Comparison of ENCODE assay signal across 20 cellular contexts in genomic region chr3:10395196-10395595, GRCh38.
DNase-seq lines count a peak whose midpoint lies in the region; ATAC-seq lines count a peak whose summit lies in the region.
"Had no signal": no experiment of that assay in that cellular context is flagged by ENCODE, and none has a peak within 500 bp of the region (broad histone marks: within the 10 kb centered on the region; RNA-seq: fewer than 3 reads in every experiment).

No MANE protein-coding gene starts in this region.

- H3K27ac Mint-ChIP-seq in activated naive CD8-positive, alpha-beta T cell treated with anti-CD3 and anti-CD28 coated beads, Interleukin-2, amount 10 ng/mL, durations not matched to agents 7 days and 5 days, result no peak overlapping the region
- H3K27ac Mint-ChIP-seq in activated naive CD8-positive, alpha-beta T cell treated with anti-CD3 and anti-CD28 coated beads for 36 hours, result no peak overlapping the region
- no peak overlapping the region for H3K27ac Mint-ChIP-seq in activated T-helper 1 cell treated with anti-CD3 and anti-CD28 coated beads, Interleukin-12 subunit alpha, Interleukin-12 subunit beta, Interleukin-2, Interleukin-4 antibody, amounts not matched to agents 30 ng/mL and 10 ng/mL and 1 ng/mL, durations not matched to agents 14 hours and 24 hours and 36 hours

- peak overlapping the region; percentile 25 for H3K4me3 Mint-ChIP-seq in activated naive CD8-positive, alpha-beta T cell treated with anti-CD3 and anti-CD28 coated beads, Interleukin-2, amount 10 ng/mL, durations not matched to agents 7 days and 5 days
- H3K4me3 Mint-ChIP-seq in activated naive CD8-positive, alpha-beta T cell treated with anti-CD3 and anti-CD28 coated beads for 36 hours, result no peak overlapping the region
- H3K4me3 Mint-ChIP-seq in activated T-helper 1 cell treated with anti-CD3 and anti-CD28 coated beads, Interleukin-12 subunit alpha, Interleukin-12 subunit beta, Interleukin-2, Interleukin-4 antibody, amounts not matched to agents 30 ng/mL and 10 ng/mL and 1 ng/mL, durations not matched to agents 14 hours and 24 hours and 36 hours, result no peak overlapping the region
- H3K4me3 Mint-ChIP-seq: neural crest cell had no signal

- no peak overlapping the region for H3K4me3 ChIP-seq in NT2/D1 (ENCODE audit: insufficient read length, low read depth)
- H3K4me3 ChIP-seq: esophagus muscularis mucosa, gastrocnemius medialis, prostate gland, tibial artery had no signal

- POLR2A ChIA-PET in activated naive CD8-positive, alpha-beta T cell treated with anti-CD3 and anti-CD28 coated beads, Interleukin-2, amount 10 ng/mL, durations not matched to agents 7 days and 5 days (lab: Charles Lee), result no interaction called here

- intact Hi-C loops in activated T-helper 1 cell treated with anti-CD3 and anti-CD28 coated beads, Interleukin-12 subunit alpha, Interleukin-12 subunit beta, Interleukin-2, Interleukin-4 antibody, amounts not matched to agents 30 ng/mL and 10 ng/mL and 1 ng/mL, durations not matched to agents 14 hours and 24 hours and 36 hours (cut with micrococcal nuclease), result no loop called here

- no peaks in the 10 kb centered on the region for H3K36me3 ChIP-seq in NT2/D1 (ENCODE audit: insufficient read depth, insufficient read length, low read length)
- H3K36me3 ChIP-seq: esophagus muscularis mucosa, gastrocnemius medialis, prostate gland, tibial artery had no signal

- no peak for DNase-seq in activated naive CD8-positive, alpha-beta T cell treated with anti-CD3 and anti-CD28 coated beads, Interleukin-2, amount 10 ng/mL, durations not matched to agents 7 days and 5 days
- no peak for DNase-seq in activated naive CD8-positive, alpha-beta T cell treated with anti-CD3 and anti-CD28 coated beads for 36 hours
- DNase-seq in NT2/D1 (ENCODE audit: low read depth, low spot score) (peak; percentile 68), iPS DF 19.7 (ENCODE audit: low read depth, low spot score) (peak; percentile 42), GM19240 (ENCODE audit: insufficient read length, low spot score) (no peak), NCI-H345 (lab: John Stamatoyannopoulos, UW) (no peak)
- no peak for DNase-seq in activated T-helper 1 cell treated with anti-CD3 and anti-CD28 coated beads, Interleukin-12 subunit alpha, Interleukin-12 subunit beta, Interleukin-2, Interleukin-4 antibody, amounts not matched to agents 30 ng/mL and 10 ng/mL and 1 ng/mL, durations not matched to agents 14 hours and 24 hours and 36 hours (ENCODE audit: low spot score)
- DNase-seq in activated CD4-positive, CD25-positive, alpha-beta regulatory T cell (lab: John Stamatoyannopoulos, UW), result no peak
- DNase-seq: activated T-cell treated with anti-CD3 and anti-CD28 coated beads for 4 hours; gastrocnemius medialis; HCEC 1CT; midbrain; NCI-H1417 treated with DMSO at 0.1 percent for 48 hours; NCI-H524 treated with DMSO at 0.1 percent for 48 hours; Right ventricle myocardium superior; stimulated activated naive CD4-positive, alpha-beta T cell treated with Interleukin-2 at 50 U/mL for 16 hours; tibial artery had no signal

- H3K9me3 ChIP-seq in NT2/D1 (ENCODE audit: insufficient read depth, low read length), result no peaks in the 10 kb centered on the region
- H3K9me3 ChIP-seq: esophagus muscularis mucosa, gastrocnemius medialis, prostate gland, tibial artery had no signal

- H3K4me1 Mint-ChIP-seq in activated naive CD8-positive, alpha-beta T cell treated with anti-CD3 and anti-CD28 coated beads, Interleukin-2, amount 10 ng/mL, durations not matched to agents 7 days and 5 days, result peaks cover 15% of the 10 kb centered on the region
- H3K4me1 Mint-ChIP-seq in activated naive CD8-positive, alpha-beta T cell treated with anti-CD3 and anti-CD28 coated beads for 36 hours, result peaks cover 15% of the 10 kb centered on the region
- peaks cover 12% of the 10 kb centered on the region for H3K4me1 Mint-ChIP-seq in activated T-helper 1 cell treated with anti-CD3 and anti-CD28 coated beads, Interleukin-12 subunit alpha, Interleukin-12 subunit beta, Interleukin-2, Interleukin-4 antibody, amounts not matched to agents 30 ng/mL and 10 ng/mL and 1 ng/mL, durations not matched to agents 14 hours and 24 hours and 36 hours (ENCODE audit: low read depth)
- H3K4me1 Mint-ChIP-seq: neural crest cell had no signal

- peaks cover 2% of the 10 kb centered on the region for H3K27me3 Mint-ChIP-seq in activated naive CD8-positive, alpha-beta T cell treated with anti-CD3 and anti-CD28 coated beads, Interleukin-2, amount 10 ng/mL, durations not matched to agents 7 days and 5 days
- H3K27me3 Mint-ChIP-seq in activated naive CD8-positive, alpha-beta T cell treated with anti-CD3 and anti-CD28 coated beads for 36 hours, result no peaks in the 10 kb centered on the region
- peaks cover 4% of the 10 kb centered on the region for H3K27me3 Mint-ChIP-seq in activated T-helper 1 cell treated with anti-CD3 and anti-CD28 coated beads, Interleukin-12 subunit alpha, Interleukin-12 subunit beta, Interleukin-2, Interleukin-4 antibody, amounts not matched to agents 30 ng/mL and 10 ng/mL and 1 ng/mL, durations not matched to agents 14 hours and 24 hours and 36 hours (ENCODE audit: insufficient read depth)

- H3K9me3 Mint-ChIP-seq in activated naive CD8-positive, alpha-beta T cell treated with anti-CD3 and anti-CD28 coated beads, Interleukin-2, amount 10 ng/mL, durations not matched to agents 7 days and 5 days, result no peaks in the 10 kb centered on the region
- no peaks in the 10 kb centered on the region for H3K9me3 Mint-ChIP-seq in activated naive CD8-positive, alpha-beta T cell treated with anti-CD3 and anti-CD28 coated beads for 36 hours
- no peaks in the 10 kb centered on the region for H3K9me3 Mint-ChIP-seq in activated T-helper 1 cell treated with anti-CD3 and anti-CD28 coated beads, Interleukin-12 subunit alpha, Interleukin-12 subunit beta, Interleukin-2, Interleukin-4 antibody, amounts not matched to agents 30 ng/mL and 10 ng/mL and 1 ng/mL, durations not matched to agents 14 hours and 24 hours and 36 hours
- H3K9me3 Mint-ChIP-seq: neural crest cell had no signal

- H3K4me1 ChIP-seq in NT2/D1 (ENCODE audit: insufficient read depth, insufficient read length), result peaks cover 12% of the 10 kb centered on the region
- H3K4me1 ChIP-seq: esophagus muscularis mucosa, prostate gland had no signal

- ATAC-seq in activated naive CD8-positive, alpha-beta T cell treated with anti-CD3 and anti-CD28 coated beads, Interleukin-2, amount 10 ng/mL, durations not matched to agents 7 days and 5 days (ENCODE audit: low read depth), result peak; percentile 12
- ATAC-seq: gastrocnemius medialis had no signal

- H3K9ac ChIP-seq in NT2/D1 (ENCODE audit: insufficient read length, low read depth), result no peak overlapping the region

- no peaks in the 10 kb centered on the region for H3K27me3 ChIP-seq in NT2/D1 (ENCODE audit: insufficient read depth, insufficient read length)
- H3K27me3 ChIP-seq: esophagus muscularis mucosa, gastrocnemius medialis, tibial artery had no signal

- H3K36me3 Mint-ChIP-seq in activated naive CD8-positive, alpha-beta T cell treated with anti-CD3 and anti-CD28 coated beads, Interleukin-2, amount 10 ng/mL, durations not matched to agents 7 days and 5 days, result no peaks in the 10 kb centered on the region
- H3K36me3 Mint-ChIP-seq in activated naive CD8-positive, alpha-beta T cell treated with anti-CD3 and anti-CD28 coated beads for 36 hours, result no peaks in the 10 kb centered on the region
- no peaks in the 10 kb centered on the region for H3K36me3 Mint-ChIP-seq in activated T-helper 1 cell treated with anti-CD3 and anti-CD28 coated beads, Interleukin-12 subunit alpha, Interleukin-12 subunit beta, Interleukin-2, Interleukin-4 antibody, amounts not matched to agents 30 ng/mL and 10 ng/mL and 1 ng/mL, durations not matched to agents 14 hours and 24 hours and 36 hours (ENCODE audit: low read depth)

Comparison
In these comparisons a context has a peak if more than half of its experiments do, and no peak if none do; other contexts are left out.
1. DNase-seq: peak in NT2/D1 (single experiment) and iPS DF 19.7 (single experiment); none in activated naive CD8-positive, alpha-beta T cell treated with anti-CD3 and anti-CD28 coated beads, Interleukin-2, amount 10 ng/mL, durations not matched to agents 7 days and 5 days (single experiment), activated naive CD8-positive, alpha-beta T cell treated with anti-CD3 and anti-CD28 coated beads for 36 hours (single experiment), GM19240 (single experiment), NCI-H345 (single experiment), activated T-helper 1 cell treated with anti-CD3 and anti-CD28 coated beads, Interleukin-12 subunit alpha, Interleukin-12 subunit beta, Interleukin-2, Interleukin-4 antibody, amounts not matched to agents 30 ng/mL and 10 ng/mL and 1 ng/mL, durations not matched to agents 14 hours and 24 hours and 36 hours (single experiment) and activated CD4-positive, CD25-positive, alpha-beta regulatory T cell (0 of 4).